In the genomic region with DNA sequence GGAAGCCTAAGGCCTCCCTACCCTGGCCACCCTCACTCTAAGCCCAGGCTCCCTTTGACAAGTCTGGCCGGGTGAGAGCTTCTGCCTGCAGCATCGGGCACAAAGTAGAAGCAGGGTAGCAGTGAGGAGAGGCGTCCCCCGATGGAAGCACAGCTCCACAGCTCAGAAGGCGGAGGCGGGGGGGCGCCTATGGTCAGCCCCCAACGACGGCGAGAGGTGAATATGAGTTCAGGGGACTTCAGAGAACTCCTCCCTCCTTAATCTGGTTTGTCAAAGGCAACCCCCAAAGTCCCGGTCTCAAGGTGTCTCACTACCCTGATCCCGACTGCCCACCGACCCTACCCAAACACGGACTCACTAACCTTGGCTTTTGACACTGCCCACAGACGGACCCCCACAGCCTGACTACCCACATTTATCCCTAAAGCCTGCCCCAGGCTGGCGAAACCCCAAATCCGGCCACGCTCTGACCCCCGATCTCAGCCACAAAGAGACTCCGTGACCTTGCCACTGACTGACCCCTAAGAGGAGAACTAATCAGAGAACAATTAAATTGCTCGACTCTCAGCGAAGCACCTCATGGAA, we compare ENCODE assay signal across 8 cellular contexts. TPM values are rescaled to one million over a fixed set of nuclear protein-coding genes. Genes with fewer than 3 reads are reported as not detected.
DNase-seq lines count a peak whose midpoint lies in the region; ATAC-seq and TF ChIP-seq lines count a peak whose summit lies in the region.

No MANE protein-coding gene starts in this region.

- H3K18ac ChIP-seq in IMR-90 (ENCODE audit: low read depth, low read length), result peak overlapping the region; percentile 56

- peak overlapping the region; percentile 92 for H2BK5ac ChIP-seq in IMR-90 (ENCODE audit: low read depth, low read length, poor library complexity, severe bottlenecking)

- H3K9me1 ChIP-seq in IMR-90 (ENCODE audit: insufficient read depth, low read length), result 0 out of 2 replicates have a peak, but pooled peaks cover 3% of the 10 kb centered on the region

- H2BK120ac ChIP-seq in IMR-90 (ENCODE audit: low read depth, low read length), result peak overlapping the region; percentile 99

- peak overlapping the region; percentile 100 for H3K27ac ChIP-seq in 22Rv1
- H3K27ac ChIP-seq in IMR-90 (ENCODE audit: insufficient read depth, low read length), result peak overlapping the region; percentile 86
- H3K27ac ChIP-seq in brain microvascular endothelial cell, result peak overlapping the region; percentile 100

- peaks cover 0 to 35% of the 10 kb centered on the region in 2 experiments; a peak in 3 of 4 replicates for H3K79me1 ChIP-seq in IMR-90 (ENCODE audit: low read depth in 1 of 2, low read length in 2 of 2)

- H3K56ac ChIP-seq in IMR-90 (ENCODE audit: extremely low read depth, insufficient read depth, low read length), result peak overlapping the region; percentile 97

- peak overlapping the region; percentile 28; the same call in 1 of the 2 replicates for H3K4me3 ChIP-seq in IMR-90 (ENCODE audit: insufficient read depth, low read depth, low read length)
- H3K4me3 ChIP-seq in brain microvascular endothelial cell (ENCODE audit: low read depth, low read length), result peak overlapping the region; percentile 48
- peak overlapping the region; percentile 46 for H3K4me3 ChIP-seq in mononuclear cell (ENCODE audit: low read length)

- peaks cover 21% of the 10 kb centered on the region for H3K4me1 ChIP-seq in IMR-90 (ENCODE audit: control insufficient read depth, insufficient read depth, low read length)
- peaks cover 48% of the 10 kb centered on the region for H3K4me1 ChIP-seq in mononuclear cell (ENCODE audit: insufficient read depth, low read length)

- H3K36me3 ChIP-seq in IMR-90 (ENCODE audit: control insufficient read depth, insufficient read depth, low read length) (peaks cover 16% of the 10 kb centered on the region), brain microvascular endothelial cell (replicated peaks) (peaks cover 17% of the 10 kb centered on the region)

- TF ChIP-seq RAD21 in IMR-90 (IDR thresholded peaks at IDR 0.05; ENCODE audit: low read length), result no peak

- BruUV-seq in IMR-90 (replicated peaks; lab: Mats Ljungman, UMichigan), result no TSS peak

- H3K4ac ChIP-seq in IMR-90 (ENCODE audit: low read depth, low read length), result peak overlapping the region; percentile 99

- TF ChIP-seq POLR2A in IMR-90 (IDR thresholded peaks at IDR 0.05; ENCODE audit: low read depth, low read length), result 0 out of 2 replicates have a peak, but pooled peaks have one; percentile 6

- H4K91ac ChIP-seq in IMR-90 (ENCODE audit: insufficient read depth, low read depth, low read length), result peak overlapping the region; percentile 99

- ATAC-seq in IMR-90 (ENCODE audit: low read depth) (no peak), HG03520 (IDR thresholded peaks at IDR 0.05; ENCODE audit: unreplicated experiment) (no peak), HG03439 (IDR thresholded peaks at IDR 0.05; ENCODE audit: unreplicated experiment) (no peak)

- H2AK5ac ChIP-seq in IMR-90 (ENCODE audit: low read depth, low read length), result peak overlapping the region; percentile 99

- peak overlapping the region; percentile 95 to 96 for H4K8ac ChIP-seq in IMR-90 (ENCODE audit: low read depth in 2 of 2, low read length in 2 of 2)

- no peak for DNase-seq in IMR-90
- DNase-seq in brain microvascular endothelial cell, result no peak
- no peak for DNase-seq in activated gamma-delta T cell (lab: John Stamatoyannopoulos, UW)
- DNase-seq in SHP77 treated with DMSO at 0.1 percent for 48 hours (lab: John Stamatoyannopoulos, UW), result no peak

- in situ Hi-C loops in IMR-90 (cut with MboI; ENCODE audit: low sequenced_read_pairs), result no loop called here
- in situ Hi-C loops in brain microvascular endothelial cell (cut with HindIII; ENCODE audit: low pct_ligation_motif_present, low sequenced_read_pairs), result no loop called here

- peak overlapping the region; percentile 96 for H4K5ac ChIP-seq in IMR-90 (ENCODE audit: low read depth, low read length)

- TF ChIP-seq CTCF in 22Rv1 (IDR thresholded peaks at IDR 0.05), result no peak
- TF ChIP-seq CTCF in IMR-90 (conservative IDR thresholded peaks at IDR 0.05; ENCODE audit: low read depth, low read length), result no peak
- no peak for TF ChIP-seq CTCF in brain microvascular endothelial cell (IDR thresholded peaks at IDR 0.05; ENCODE audit: low read depth, low read length, missing control alignments)

- H3K9me3 ChIP-seq in IMR-90 (ENCODE audit: control insufficient read depth, insufficient read depth, low read length) (no peaks in the 10 kb centered on the region), mononuclear cell (ENCODE audit: low read depth, low read length) (no peaks in the 10 kb centered on the region)

- CTCF ChIA-PET in IMR-90 (lab: Yijun Ruan, JAX), result interaction anchor here (9.4 kb wide), 1 partner anchor 82 kb away, joined by 67 read pairs; no protein-coding TSS in a partner anchor

- H4K20me1 ChIP-seq in IMR-90 (ENCODE audit: insufficient read depth, low read length), result peaks cover 39% of the 10 kb centered on the region

- dilution Hi-C loops in IMR-90 (cut with HindIII; ENCODE audit: low sequenced_read_pairs, unreplicated experiment), result no loop called here

- H3K14ac ChIP-seq in IMR-90 (replicated peaks; ENCODE audit: low read depth, low read length), result peak overlapping the region; percentile 98

- H3K23ac ChIP-seq in IMR-90 (ENCODE audit: low read depth, low read length), result peak overlapping the region; percentile 99

- H2BK15ac ChIP-seq in IMR-90 (ENCODE audit: low read depth, low read length), result peak overlapping the region; percentile 79

- H3K4me2 ChIP-seq in IMR-90 (ENCODE audit: low read depth, low read length), result peak overlapping the region; percentile 34

- 37% methylated on average over 3 of the region's 22 CpGs; no CpG with 5 or more reads in 1 of the 2 experiments for WGBS in IMR-90 (ENCODE audit: extremely low coverage in 2 of 2, insufficient read length in 1 of 2), 2 experiments

- H3K27me3 ChIP-seq in IMR-90 (ENCODE audit: control insufficient read depth, insufficient read depth, low read length), result no peaks in the 10 kb centered on the region
- H3K27me3 ChIP-seq in brain microvascular endothelial cell (replicated peaks), result no peaks in the 10 kb centered on the region
- H3K27me3 ChIP-seq in mononuclear cell (ENCODE audit: insufficient read depth, low read length), result peaks cover 42% of the 10 kb centered on the region

- intact Hi-C loops in IMR-90 (cut with micrococcal nuclease), result no loop called here

- POLR2A ChIA-PET in IMR-90 (lab: Charles Lee; ENCODE audit: unreplicated experiment), result interaction anchor here (0.5 to 2.5 kb wide), 3 partner anchors 28 to 213 kb away, joined by 3 to 9 read pairs (median 3); no protein-coding TSS in a partner anchor

- H3K9ac ChIP-seq in IMR-90 (ENCODE audit: low read depth, low read length), result peak overlapping the region; percentile 73

- peak overlapping the region; percentile 89 for H2AFZ ChIP-seq in IMR-90 (replicated peaks; ENCODE audit: low read length, poor library complexity)

- peak overlapping the region; percentile 90 for H2AK9ac ChIP-seq in IMR-90 (replicated peaks; ENCODE audit: low read depth, low read length, poor library complexity)

- peak overlapping the region; percentile 96 for H2BK20ac ChIP-seq in IMR-90 (ENCODE audit: low read depth, low read length)

TF ChIP-seq in IMR-90, 13 proteins besides CTCF, POLR2A, EP300 and RAD21:
- no peak for TF ChIP-seq CHD1 (IDR thresholded peaks at IDR 0.05; ENCODE audit: low read depth, low read length)
- no peak for TF ChIP-seq MXI1 (IDR thresholded peaks at IDR 0.05; ENCODE audit: borderline replicate concordance, low read depth, low read length)
- no peak for TF ChIP-seq SMC3 (IDR thresholded peaks at IDR 0.05; ENCODE audit: low read depth, low read length)
- TF ChIP-seq MAZ (IDR thresholded peaks at IDR 0.05; ENCODE audit: borderline replicate concordance, low read depth, low read length), result no peak
TF ChIP-seq in IMR-90: peak in this region for 0.

RNA-seq across cellular contexts. Expression of gene ID3, which starts 5.3 kb away (rescaled TPM):
- total RNA-seq in IMR-90 (2012; rRNA removed) (109 and 171 TPM in 2 replicates), mononuclear cell (47.3 TPM)
- polyA plus RNA-seq in IMR-90 (2012; rRNA removed), result 304 and 385 TPM in 2 replicates
- 781 and 851 TPM in 2 replicates for polyA plus RNA-seq in IMR-90 (2012; cell fraction: cytosol; rRNA removed)
- 1,444 and 1,599 TPM in 2 replicates for polyA plus RNA-seq in IMR-90 (2012; cell fraction: nucleus; rRNA removed; ENCODE audit: low replicate concordance)

RNA-seq across cellular contexts. Expression of gene E2F2, which starts 23.0 kb away (rescaled TPM):
- total RNA-seq in IMR-90 (2012; rRNA removed), result 0.36 and 0.56 TPM in 2 replicates
- polyA plus RNA-seq in IMR-90 (2012; rRNA removed), result 0.39 and 0.51 TPM in 2 replicates
- 0.16 and 0.19 TPM in 2 replicates for polyA plus RNA-seq in IMR-90 (2012; cell fraction: cytosol; rRNA removed)
- 0.55 and 0.63 TPM in 2 replicates for polyA plus RNA-seq in IMR-90 (2012; cell fraction: nucleus; rRNA removed; ENCODE audit: low replicate concordance)
- total RNA-seq in mononuclear cell, result 2.7 TPM
